In genomic region chr10:110962443-110962842, GRCh38 we compare ENCODE assay signal across 14 cellular contexts.
"Had no signal": no experiment of that assay in that cellular context is flagged by ENCODE, and none has a peak within 500 bp of the region (broad histone marks: within the 10 kb centered on the region; RNA-seq: fewer than 3 reads in every experiment).

No MANE protein-coding gene starts in this region.

- H3K27ac ChIP-seq: brain microvascular endothelial cell, colonic mucosa, neural progenitor cell, psoas muscle had no signal

- H3K27me3 ChIP-seq: brain microvascular endothelial cell, colonic mucosa, neural progenitor cell had no signal

- H3K9ac ChIP-seq: neural progenitor cell had no signal

- ATAC-seq: psoas muscle, right cardiac atrium had no signal

- H3K4me1 ChIP-seq: colonic mucosa had no signal

- H3K4me1 Mint-ChIP-seq: activated naive CD4-positive, alpha-beta T cell treated with anti-CD3 and anti-CD28 coated beads, Interleukin-2, amount 10 ng/mL, durations not matched to agents 7 days and 5 days; neural progenitor cell had no signal

- H3K36me3 Mint-ChIP-seq: neural progenitor cell had no signal

- H3K9me3 Mint-ChIP-seq: activated naive CD4-positive, alpha-beta T cell treated with anti-CD3 and anti-CD28 coated beads, Interleukin-2, amount 10 ng/mL, durations not matched to agents 7 days and 5 days; central memory CD8-positive, alpha-beta T cell; neural progenitor cell; T-helper 2 cell treated with Interferon-gamma antibody and Interleukin-4, amounts not matched to agents 5 μg/mL and 100 μg/mL, for 36 hours had no signal

- H3K4me3 Mint-ChIP-seq: activated naive CD4-positive, alpha-beta T cell treated with anti-CD3 and anti-CD28 coated beads, Interleukin-2, amount 10 ng/mL, durations not matched to agents 7 days and 5 days; central memory CD8-positive, alpha-beta T cell; neural progenitor cell; T-helper 2 cell treated with Interferon-gamma antibody and Interleukin-4, amounts not matched to agents 5 μg/mL and 100 μg/mL, for 36 hours had no signal

- H3K27me3 Mint-ChIP-seq: activated naive CD4-positive, alpha-beta T cell treated with anti-CD3 and anti-CD28 coated beads, Interleukin-2, amount 10 ng/mL, durations not matched to agents 7 days and 5 days; central memory CD8-positive, alpha-beta T cell had no signal

- DNase-seq: activated CD4-positive, alpha-beta T cell treated with anti-CD3 and anti-CD28 coated beads, Interleukin-2, amount 50 U/mL, for 4 hours; activated naive CD4-positive, alpha-beta T cell treated with anti-CD3 and anti-CD28 coated beads, Interleukin-2, amount 10 ng/mL, durations not matched to agents 7 days and 5 days; aorta; brain microvascular endothelial cell; colonic mucosa; foreskin melanocyte; glutamatergic neuron; hippocampal formation; psoas muscle; right cardiac atrium; stimulated activated CD4-positive, alpha-beta T cell treated with anti-CD3 and anti-CD28 coated beads, Interleukin-2, amount 100 ng/mL, for 24 hours had no signal

- H3K4me3 ChIP-seq: colonic mucosa, neural progenitor cell, psoas muscle had no signal

- H2AFZ ChIP-seq: neural progenitor cell had no signal

- H3K27ac Mint-ChIP-seq: activated naive CD4-positive, alpha-beta T cell treated with anti-CD3 and anti-CD28 coated beads, Interleukin-2, amount 10 ng/mL, durations not matched to agents 7 days and 5 days; neural progenitor cell; T-helper 2 cell treated with Interferon-gamma antibody and Interleukin-4, amounts not matched to agents 5 μg/mL and 100 μg/mL, for 36 hours had no signal

- H3K4me2 ChIP-seq: neural progenitor cell had no signal
